Comparison of ENCODE assay signal across 8 cellular contexts in the genomic region with DNA sequence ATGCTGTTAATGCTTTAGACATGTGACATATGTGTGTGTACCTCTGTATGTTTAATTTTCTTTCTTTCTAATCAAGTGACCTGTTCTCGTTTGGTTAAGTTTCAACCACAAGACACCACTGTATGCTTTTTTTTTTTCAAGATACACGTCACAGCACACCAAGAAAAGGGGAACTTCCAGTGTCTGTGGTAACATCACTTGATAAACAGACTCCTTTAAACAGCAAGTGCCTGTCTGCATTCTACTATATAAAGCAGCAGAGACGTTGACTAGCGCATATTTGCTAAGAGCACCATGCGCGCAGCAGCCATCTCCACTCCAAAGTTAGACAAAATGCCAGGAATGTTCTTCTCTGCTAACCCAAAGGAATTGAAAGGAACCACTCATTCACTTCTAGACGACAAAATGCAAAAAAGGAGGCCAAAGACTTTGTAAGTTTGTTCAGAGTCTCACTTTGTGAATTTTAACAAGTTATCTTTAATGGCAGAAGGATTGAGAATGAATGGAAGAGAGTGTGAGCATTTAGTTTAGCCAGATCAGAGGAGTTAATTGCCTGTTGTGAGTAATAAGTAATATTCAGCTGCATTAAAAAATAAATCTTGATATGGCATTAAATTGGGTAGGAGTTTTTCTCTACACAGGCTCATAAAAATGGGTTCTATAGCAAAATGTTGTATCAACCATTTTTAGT. TPM values are rescaled to one million over a fixed set of nuclear protein-coding genes. Genes with fewer than 3 reads are reported as not detected.
DNase-seq lines count a peak whose midpoint lies in the region; ATAC-seq and TF ChIP-seq lines count a peak whose summit lies in the region.

A gene with protein sequence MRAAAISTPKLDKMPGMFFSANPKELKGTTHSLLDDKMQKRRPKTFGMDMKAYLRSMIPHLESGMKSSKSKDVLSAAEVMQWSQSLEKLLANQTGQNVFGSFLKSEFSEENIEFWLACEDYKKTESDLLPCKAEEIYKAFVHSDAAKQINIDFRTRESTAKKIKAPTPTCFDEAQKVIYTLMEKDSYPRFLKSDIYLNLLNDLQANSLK (plus strand): TSS at position 275 of the 691 bp plus-strand sequence. CDS start 20 bp downstream, at position 295.

- H3K4me1 ChIP-seq in tibial nerve = no peaks in the 10 kb centered on the region

- peak within 1 kb of the TSS; percentile 92 for H3K27ac Mint-ChIP-seq in activated naive CD4-positive, alpha-beta T cell treated with anti-CD3 and anti-CD28 coated beads, Interleukin-2, amount 10 ng/mL, durations not matched to agents 7 days and 5 days

- peak; percentile 42 to 47 for TF ChIP-seq POLR2A in tibial nerve (IDR thresholded peaks at IDR 0.05)

- H3K27me3 Mint-ChIP-seq in activated naive CD4-positive, alpha-beta T cell treated with anti-CD3 and anti-CD28 coated beads, Interleukin-2, amount 10 ng/mL, durations not matched to agents 7 days and 5 days = no peaks in the 10 kb centered on the region

- H3K27me3 ChIP-seq in tibial nerve = no peaks in the 10 kb centered on the region

- peak within 1 kb of the TSS; percentile 79 for H3K4me3 Mint-ChIP-seq in activated naive CD4-positive, alpha-beta T cell treated with anti-CD3 and anti-CD28 coated beads, Interleukin-2, amount 10 ng/mL, durations not matched to agents 7 days and 5 days

- peaks cover 30% of the 10 kb centered on the region for H3K36me3 Mint-ChIP-seq in activated naive CD4-positive, alpha-beta T cell treated with anti-CD3 and anti-CD28 coated beads, Interleukin-2, amount 10 ng/mL, durations not matched to agents 7 days and 5 days

- 68 to 71% methylated on average over 7 of the region's 7 CpGs for WGBS in tibial nerve, 2 donors

- H3K27ac ChIP-seq in tibial nerve = peak within 1 kb of the TSS in 1 of 4 donors; percentile 36

- DNase-seq in SIG-M5 (lab: John Stamatoyannopoulos, UW) (peak; percentile 71), mucosa of gallbladder (ENCODE audit: low spot score) (peak; percentile 67), tibial nerve (ENCODE audit: low spot score in 2 of 2) (peak in 1 of 2 donors; percentile 34), SW480 (ENCODE audit: low spot score) (no peak), SHP77 treated with DMSO at 0.1 percent for 48 hours (lab: John Stamatoyannopoulos, UW) (no peak)
- DNase-seq in activated naive CD4-positive, alpha-beta T cell treated with anti-CD3 and anti-CD28 coated beads, Interleukin-2, amount 10 ng/mL, durations not matched to agents 7 days and 5 days = peak; percentile 68

- TF ChIP-seq CTCF in tibial nerve (IDR thresholded peaks at IDR 0.05) = no peak

- peaks cover 0 to 5% (median 0%) of the 10 kb centered on the region in 4 donors for H3K9me3 ChIP-seq in tibial nerve

- H3K4me3 ChIP-seq in tibial nerve = peak within 1 kb of the TSS in 2 of 4 donors; percentile 14 to 18

- ATAC-seq in GM18517 (IDR thresholded peaks at IDR 0.05; ENCODE audit: unreplicated experiment) (peak; percentile 92), HG02852 (IDR thresholded peaks at IDR 0.05; ENCODE audit: unreplicated experiment) (peak; percentile 84)

- no peaks in the 10 kb centered on the region for H3K36me3 ChIP-seq in tibial nerve

- CTCF ChIA-PET in activated naive CD4-positive, alpha-beta T cell treated with anti-CD3 and anti-CD28 coated beads, Interleukin-2, amount 10 ng/mL, durations not matched to agents 7 days and 5 days (lab: Charles Lee) = no interaction called here

- TF ChIP-seq EP300 in tibial nerve (IDR thresholded peaks at IDR 0.05) = peak; percentile 65 to 86

- peaks cover 88% of the 10 kb centered on the region for H3K4me1 Mint-ChIP-seq in activated naive CD4-positive, alpha-beta T cell treated with anti-CD3 and anti-CD28 coated beads, Interleukin-2, amount 10 ng/mL, durations not matched to agents 7 days and 5 days

- peaks cover 5% of the 10 kb centered on the region for H3K9me3 Mint-ChIP-seq in activated naive CD4-positive, alpha-beta T cell treated with anti-CD3 and anti-CD28 coated beads, Interleukin-2, amount 10 ng/mL, durations not matched to agents 7 days and 5 days

RNA-seq across cellular contexts. Expression of the gene that starts here (rescaled TPM):
- total RNA-seq in mucosa of gallbladder = 147 TPM
- total RNA-seq in tibial nerve = 100 to 1,000 TPM; 142 to 489 (median 195) TPM

Comparison
In these comparisons a context has a peak if more than half of its experiments do, and no peak if none do; other contexts are left out.
1. DNase-seq: peak in SIG-M5 (single experiment), activated naive CD4-positive, alpha-beta T cell treated with anti-CD3 and anti-CD28 coated beads, Interleukin-2, amount 10 ng/mL, durations not matched to agents 7 days and 5 days (single experiment) and mucosa of gallbladder (single experiment); none in SW480 (single experiment) and SHP77 treated with DMSO at 0.1 percent for 48 hours (single experiment).